ENCODE assay signal across 1 cellular context in genomic region chr20:2651772-2652723, GRCh38.
A peak's percentile ranks its signal among the peaks of the same experiment; 100 is the strongest.
TF ChIP-seq lines count a peak whose summit lies in the region.

NOP56 (plus strand) TSS chr20:2652632; CDS start chr20:2652661, 29 bp downstream.

TF ChIP-seq in K562, 482 proteins besides CTCF, POLR2A, EP300 and RAD21 (continued from another document and continues in another):
- TF ChIP-seq ZFP91 (CRISPR knock-in tag; IDR thresholded peaks at IDR 0.05) (no peak), USF2 (CRISPR knock-in tag; IDR thresholded peaks at IDR 0.05) (peak; percentile 71), ZNF274 (IDR thresholded peaks at IDR 0.05; ENCODE audit: borderline replicate concordance, low read depth, low read length) (no peak), SRSF3 (IDR thresholded peaks at IDR 0.05; ENCODE audit: insufficient read depth, low read length) (no peak), KDM5B (IDR thresholded peaks at IDR 0.05; ENCODE audit: insufficient replicate concordance, low read depth, low read length) (peak; percentile 95), NFIX (CRISPR knock-in tag; IDR thresholded peaks at IDR 0.05; ENCODE audit: low read depth) (no peak), TRIM24 (IDR thresholded peaks at IDR 0.05) (no peak), SMARCE1 (IDR thresholded peaks at IDR 0.05) (0 out of 2 replicates have a peak, but pooled peaks have one; percentile 37), CREBBP (IDR thresholded peaks at IDR 0.05; ENCODE audit: low read depth, low read length) (no peak), GATAD2B (IDR thresholded peaks at IDR 0.05; ENCODE audit: borderline replicate concordance) (peak; percentile 16; the same call in 1 of the 2 replicates), BRCA1 (IDR thresholded peaks at IDR 0.05) (no peak), BRCA1 (CRISPR knock-in tag; IDR thresholded peaks at IDR 0.05) (no peak), KAT2B (IDR thresholded peaks at IDR 0.05; ENCODE audit: low read depth, low read length) (no peak), FOXA1 (IDR thresholded peaks at IDR 0.05; ENCODE audit: borderline replicate concordance) (no peak), ZNF551 (CRISPR knock-in tag; IDR thresholded peaks at IDR 0.05) (no peak), ELF4 (CRISPR knock-in tag; IDR thresholded peaks at IDR 0.05) (no peak), HSF4 (CRISPR knock-in tag; IDR thresholded peaks at IDR 0.05; ENCODE audit: borderline replicate concordance) (no peak), JUND (IDR thresholded peaks at IDR 0.05; ENCODE audit: borderline replicate concordance, low read depth, low read length) (peak; percentile 97), JUND (tag; IDR thresholded peaks at IDR 0.05; ENCODE audit: borderline replicate concordance, low read depth, low read length) (no peak), CHD7 (IDR thresholded peaks at IDR 0.05; ENCODE audit: low read depth, low read length) (no peak), NFRKB (IDR thresholded peaks at IDR 0.05; ENCODE audit: low read depth) (0 out of 2 replicates have a peak, but pooled peaks have one; percentile 57), XRCC5 (IDR thresholded peaks at IDR 0.05; ENCODE audit: low read depth, low read length) (no peak), CSDE1 (IDR thresholded peaks at IDR 0.05) (no peak), JUN (IDR thresholded peaks at IDR 0.05; ENCODE audit: borderline replicate concordance, low read depth, low read length) (no peak), JUN (CRISPR knock-in tag; IDR thresholded peaks at IDR 0.05; ENCODE audit: borderline replicate concordance) (0 out of 2 replicates have a peak, but pooled peaks have one; percentile 41), KLF6 (CRISPR knock-in tag; IDR thresholded peaks at IDR 0.05; ENCODE audit: borderline replicate concordance) (no peak), MEF2A (IDR thresholded peaks at IDR 0.05; ENCODE audit: control insufficient read depth, low read depth, low read length) (no peak), LCOR (CRISPR knock-in tag; IDR thresholded peaks at IDR 0.05) (no peak), TARDBP (IDR thresholded peaks at IDR 0.05) (no peak), ZEB2 (IDR thresholded peaks at IDR 0.05) (no peak), AFF4 (CRISPR knock-in tag; IDR thresholded peaks at IDR 0.05) (peak; percentile 93), MED1 (CRISPR knock-in tag; IDR thresholded peaks at IDR 0.05; ENCODE audit: borderline replicate concordance) (no peak), BRD4 (IDR thresholded peaks at IDR 0.05) (peak; percentile 12; the same call in 1 of the 2 replicates), KDM4B (IDR thresholded peaks at IDR 0.05; ENCODE audit: borderline replicate concordance in 2 of 2, low read depth in 1 of 2) (no peak), NFYB (IDR thresholded peaks at IDR 0.05; ENCODE audit: extremely low read depth, insufficient read length) (no peak), ZZZ3 (IDR thresholded peaks at IDR 0.05) (no peak), ZNF3 (CRISPR knock-in tag; IDR thresholded peaks at IDR 0.05) (no peak), ZNF282 (CRISPR knock-in tag; IDR thresholded peaks at IDR 0.05) (0 out of 2 replicates have a peak, but pooled peaks have one; percentile 14), RFX7 (CRISPR knock-in tag; IDR thresholded peaks at IDR 0.05) (no peak), MCM5 (IDR thresholded peaks at IDR 0.05; ENCODE audit: low read depth) (no peak), PPARD (CRISPR knock-in tag; IDR thresholded peaks at IDR 0.05) (no peak), GABPA (tag; conservative IDR thresholded peaks at IDR 0.05; ENCODE audit: low read depth) (peak; percentile 37; the same call in 1 of the 2 replicates), CEBPB (tag; IDR thresholded peaks at IDR 0.05) (no peak), TAF1 (IDR thresholded peaks at IDR 0.05; ENCODE audit: control insufficient read depth, extremely low read depth, insufficient read depth, low read length, severe bottlenecking) (peak; percentile 96), GTF2F1 (IDR thresholded peaks at IDR 0.05; ENCODE audit: low read depth, low read length) (no peak)
- TF ChIP-seq, protein P1, sequence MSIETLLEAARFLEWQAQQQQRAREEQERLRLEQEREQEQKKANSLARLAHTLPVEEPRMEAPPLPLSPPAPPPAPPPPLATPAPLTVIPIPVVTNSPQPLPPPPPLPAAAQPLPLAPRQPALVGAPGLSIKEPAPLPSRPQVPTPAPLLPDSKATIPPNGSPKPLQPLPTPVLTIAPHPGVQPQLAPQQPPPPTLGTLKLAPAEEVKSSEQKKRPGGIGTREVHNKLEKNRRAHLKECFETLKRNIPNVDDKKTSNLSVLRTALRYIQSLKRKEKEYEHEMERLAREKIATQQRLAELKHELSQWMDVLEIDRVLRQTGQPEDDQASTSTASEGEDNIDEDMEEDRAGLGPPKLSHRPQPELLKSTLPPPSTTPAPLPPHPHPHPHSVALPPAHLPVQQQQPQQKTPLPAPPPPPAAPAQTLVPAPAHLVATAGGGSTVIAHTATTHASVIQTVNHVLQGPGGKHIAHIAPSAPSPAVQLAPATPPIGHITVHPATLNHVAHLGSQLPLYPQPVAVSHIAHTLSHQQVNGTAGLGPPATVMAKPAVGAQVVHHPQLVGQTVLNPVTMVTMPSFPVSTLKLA (conservative IDR thresholded peaks at IDR 0.05): peak; percentile 86 to 87
- TF ChIP-seq, protein P2, sequence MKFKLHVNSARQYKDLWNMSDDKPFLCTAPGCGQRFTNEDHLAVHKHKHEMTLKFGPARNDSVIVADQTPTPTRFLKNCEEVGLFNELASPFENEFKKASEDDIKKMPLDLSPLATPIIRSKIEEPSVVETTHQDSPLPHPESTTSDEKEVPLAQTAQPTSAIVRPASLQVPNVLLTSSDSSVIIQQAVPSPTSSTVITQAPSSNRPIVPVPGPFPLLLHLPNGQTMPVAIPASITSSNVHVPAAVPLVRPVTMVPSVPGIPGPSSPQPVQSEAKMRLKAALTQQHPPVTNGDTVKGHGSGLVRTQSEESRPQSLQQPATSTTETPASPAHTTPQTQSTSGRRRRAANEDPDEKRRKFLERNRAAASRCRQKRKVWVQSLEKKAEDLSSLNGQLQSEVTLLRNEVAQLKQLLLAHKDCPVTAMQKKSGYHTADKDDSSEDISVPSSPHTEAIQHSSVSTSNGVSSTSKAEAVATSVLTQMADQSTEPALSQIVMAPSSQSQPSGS (CRISPR knock-in tag; IDR thresholded peaks at IDR 0.05): no peak
